Comparison of ENCODE assay signal across 20 cellular contexts in genomic region chrY:7781501-7781900, GRCh38.
DNase-seq lines count a peak whose midpoint lies in the region; ATAC-seq and TF ChIP-seq lines count a peak whose summit lies in the region.
"Had no signal": no experiment of that assay in that cellular context is flagged by ENCODE, and none has a peak within 500 bp of the region (broad histone marks: within the 10 kb centered on the region; RNA-seq: fewer than 3 reads in every experiment).

No MANE protein-coding gene starts in this region.

- ATAC-seq in RWPE2 (ENCODE audit: low read depth), result peak; percentile 99
- ATAC-seq in foreskin keratinocyte, result peak; percentile 99
- ATAC-seq in GM19467 (IDR thresholded peaks at IDR 0.05; ENCODE audit: unreplicated experiment), result no peak
- no peak for ATAC-seq in GM19455 (IDR thresholded peaks at IDR 0.05; ENCODE audit: unreplicated experiment)
- ATAC-seq: CD8-positive, alpha-beta T cell; GM12878; HCT116; HepG2 had no signal

- DNase-seq in HT1080 (ENCODE audit: low read depth) (peak; percentile 3), RWPE2 (ENCODE audit: low spot score) (no peak), foreskin keratinocyte (peak; percentile 96 to 99), COLO829 (ENCODE audit: low spot score) (no peak), dorsolateral prefrontal cortex (no peak)
- DNase-seq: CD8-positive, alpha-beta T cell; COR-L47; DMS 273 treated with DMSO at 0.1 percent for 48 hours; DMS53; DND-41; EL; GOT3; H7; HFFc6 had no signal

- H3K27ac ChIP-seq in RWPE2 (ENCODE audit: poor library complexity, severe bottlenecking), result peak overlapping the region; percentile 97
- no peak overlapping the region for H3K27ac ChIP-seq in foreskin keratinocyte
- H3K27ac ChIP-seq in dorsolateral prefrontal cortex, result no peak overlapping the region
- H3K27ac ChIP-seq: BLaER1 treated with 17β-estradiol and CSF1 and Interleukin-3, amounts not matched to agents 10 nM and 100 nM had no signal

- TF ChIP-seq CTCF in RWPE2 (IDR thresholded peaks at IDR 0.05; ENCODE audit: poor library complexity, severe bottlenecking), result no peak
- no peak for TF ChIP-seq CTCF in foreskin keratinocyte (conservative IDR thresholded peaks at IDR 0.05)
- TF ChIP-seq CTCF in dorsolateral prefrontal cortex (IDR thresholded peaks at IDR 0.05 in 54 of 56, conservative IDR thresholded peaks at IDR 0.05 in 2 of 56; ENCODE audit: low read depth in 1 of 56, partially characterized antibody in 56 of 56), result no peak

- H3K9me3 ChIP-seq in RWPE2 (ENCODE audit: severe bottlenecking), result no peaks in the 10 kb centered on the region
- H3K9me3 ChIP-seq: BLaER1 treated with 17β-estradiol and CSF1 and Interleukin-3, amounts not matched to agents 10 nM and 100 nM had no signal

- H3K36me3 ChIP-seq in RWPE2 (ENCODE audit: low read depth), result no peaks in the 10 kb centered on the region
- H3K36me3 ChIP-seq: BLaER1 treated with 17β-estradiol and CSF1 and Interleukin-3, amounts not matched to agents 10 nM and 100 nM had no signal

- intact Hi-C loops in dorsolateral prefrontal cortex (cut with DNase I), result no loop called here

- H3K27me3 ChIP-seq in RWPE2 (ENCODE audit: insufficient read depth, poor library complexity, severe bottlenecking), result no peaks in the 10 kb centered on the region
- no peaks in the 10 kb centered on the region for H3K27me3 ChIP-seq in foreskin keratinocyte
- no peaks in the 10 kb centered on the region for H3K27me3 ChIP-seq in dorsolateral prefrontal cortex
- H3K27me3 ChIP-seq: BLaER1 treated with 17β-estradiol and CSF1 and Interleukin-3, amounts not matched to agents 10 nM and 100 nM had no signal

- H3K4me1 ChIP-seq in RWPE2 (ENCODE audit: insufficient read depth, poor library complexity, severe bottlenecking), result peaks cover 15% of the 10 kb centered on the region
- peaks cover 8% of the 10 kb centered on the region for H3K4me1 ChIP-seq in foreskin keratinocyte
- H3K4me1 ChIP-seq: BLaER1 treated with 17β-estradiol and CSF1 and Interleukin-3, amounts not matched to agents 10 nM and 100 nM had no signal

- H3K4me3 ChIP-seq in RWPE2 (ENCODE audit: severe bottlenecking), result no peak overlapping the region
- H3K4me3 ChIP-seq in dorsolateral prefrontal cortex, result no peak overlapping the region
- H3K4me3 ChIP-seq: BLaER1 treated with 17β-estradiol and CSF1 and Interleukin-3, amounts not matched to agents 10 nM and 100 nM; GM12878 had no signal

Comparison
In these comparisons a context has a peak if more than half of its experiments do, and no peak if none do; other contexts are left out.
1. DNase-seq: peak in HT1080 (single experiment) and foreskin keratinocyte (2 of 2); none in RWPE2 (single experiment), COLO829 (single experiment) and dorsolateral prefrontal cortex (0 of 10).
2. ATAC-seq: peak in RWPE2 (single experiment) and foreskin keratinocyte (single experiment); none in GM19467 (single experiment) and GM19455 (single experiment).